In the genomic region with DNA sequence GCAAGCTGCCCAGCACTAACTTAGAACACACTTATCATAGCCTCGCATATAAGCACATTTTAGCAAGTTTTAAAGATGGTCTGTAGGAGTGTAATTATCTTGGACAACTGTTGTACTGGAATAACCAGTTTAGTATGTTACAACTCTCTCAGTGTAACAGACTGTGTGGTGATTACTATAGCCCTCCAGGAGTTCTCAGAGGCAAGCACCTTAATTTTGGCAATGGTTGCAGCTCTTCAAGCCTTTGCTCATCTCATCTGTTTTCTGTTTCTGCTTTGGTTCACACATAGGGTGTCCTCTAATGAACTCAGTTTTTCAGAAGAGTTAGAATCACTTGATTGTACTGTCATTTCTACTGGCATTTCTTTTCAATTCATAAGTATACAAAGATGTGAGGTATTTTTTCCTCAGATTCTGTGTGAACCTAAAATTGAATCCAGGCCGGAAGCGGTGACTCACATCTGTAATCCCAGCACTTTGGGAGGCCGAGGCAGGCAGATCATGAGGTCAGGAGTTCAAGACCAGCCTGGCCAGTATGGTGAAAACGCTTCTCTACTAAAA, we compare ENCODE assay signal across 13 cellular contexts.
DNase-seq lines count a peak whose midpoint lies in the region; ATAC-seq and TF ChIP-seq lines count a peak whose summit lies in the region.
"Had no signal": no experiment of that assay in that cellular context is flagged by ENCODE, and none has a peak within 500 bp of the region (broad histone marks: within the 10 kb centered on the region; RNA-seq: fewer than 3 reads in every experiment).

No MANE protein-coding gene starts in this region.

- no peak overlapping the region for H3K18ac ChIP-seq in mesenchymal stem cell (ENCODE audit: low read depth in 1 of 2, low read length in 2 of 2)

- H3K27ac Mint-ChIP-seq in MCF 10A (ENCODE audit: low read depth, unreplicated experiment): no peak overlapping the region
- H3K27ac Mint-ChIP-seq: activated CD4-positive, alpha-beta T cell treated with anti-CD3 and anti-CD28 coated beads, Interleukin-2, amount 10 ng/mL, durations not matched to agents 7 days and 5 days; CD8-positive, alpha-beta memory T cell had no signal

- H3K4me3 Mint-ChIP-seq in MCF 10A (ENCODE audit: unreplicated experiment): no peak overlapping the region
- H3K4me3 Mint-ChIP-seq: activated CD4-positive, alpha-beta T cell treated with anti-CD3 and anti-CD28 coated beads, Interleukin-2, amount 10 ng/mL, durations not matched to agents 7 days and 5 days; CD8-positive, alpha-beta memory T cell had no signal

- no peaks in the 10 kb centered on the region for H3K27me3 ChIP-seq in mesenchymal stem cell (ENCODE audit: control insufficient read depth in 1 of 2, insufficient read depth in 1 of 2, low read length in 2 of 2)

- H3K4me1 ChIP-seq in mesenchymal stem cell (ENCODE audit: control insufficient read depth, insufficient read depth, low read depth, low read length): no peaks in the 10 kb centered on the region

- peaks cover 6% of the 10 kb centered on the region for H3K4me1 Mint-ChIP-seq in MCF 10A (ENCODE audit: insufficient read depth, unreplicated experiment)
- H3K4me1 Mint-ChIP-seq: activated CD4-positive, alpha-beta T cell treated with anti-CD3 and anti-CD28 coated beads, Interleukin-2, amount 10 ng/mL, durations not matched to agents 7 days and 5 days had no signal

- no peaks in the 10 kb centered on the region for H3K9me3 ChIP-seq in mesenchymal stem cell (ENCODE audit: control insufficient read depth, low read length)

- H3K27ac ChIP-seq in mesenchymal stem cell (ENCODE audit: low read length, poor library complexity, severe bottlenecking): no peak overlapping the region

- no peak for ATAC-seq in HG02588 (IDR thresholded peaks at IDR 0.05; ENCODE audit: unreplicated experiment)
- ATAC-seq in HG02610 (IDR thresholded peaks at IDR 0.05; ENCODE audit: unreplicated experiment): no peak

- H3K4me2 ChIP-seq in mesenchymal stem cell (ENCODE audit: low read length, poor library complexity, severe bottlenecking): no peak overlapping the region

- peak overlapping the region; percentile 22 for H3K9ac ChIP-seq in mesenchymal stem cell (ENCODE audit: low read length)

- no peak overlapping the region for H2BK15ac ChIP-seq in mesenchymal stem cell (ENCODE audit: low read depth, poor library complexity, severe bottlenecking)

- no peak overlapping the region for H3K14ac ChIP-seq in mesenchymal stem cell (ENCODE audit: low read length in 2 of 2)

- H3K4me3 ChIP-seq in AG10803 (ENCODE audit: low read length): no peak overlapping the region
- no peak overlapping the region for H3K4me3 ChIP-seq in mesenchymal stem cell (ENCODE audit: insufficient read depth in 1 of 2, low read depth in 1 of 2, low read length in 2 of 2)

- H3K4ac ChIP-seq in mesenchymal stem cell (ENCODE audit: low read depth in 1 of 2, low read length in 2 of 2): no peak overlapping the region

- H3K36me3 Mint-ChIP-seq in MCF 10A (ENCODE audit: insufficient read depth, unreplicated experiment): peaks cover 6% of the 10 kb centered on the region

- H2AK5ac ChIP-seq in mesenchymal stem cell (ENCODE audit: low read length, severe bottlenecking): no peak overlapping the region

- no peak overlapping the region for H2BK120ac ChIP-seq in mesenchymal stem cell (ENCODE audit: low read depth, low read length)

- POLR2A ChIA-PET in MCF 10A (lab: Yijun Ruan, JAX): interaction anchor here (0.7 to 1.3 kb wide), 3 partner anchors 9 to 82 kb away, joined by 3 to 4 read pairs (median 3); no protein-coding TSS in a partner anchor

- peaks cover 28% of the 10 kb centered on the region for H3K79me1 ChIP-seq in mesenchymal stem cell (replicated peaks; ENCODE audit: low read length, poor library complexity, severe bottlenecking)

- H2AFZ ChIP-seq in mesenchymal stem cell (ENCODE audit: low read depth, low read length): no peak overlapping the region

- H3K36me3 ChIP-seq in mesenchymal stem cell (ENCODE audit: control insufficient read depth in 1 of 2, insufficient read depth in 2 of 2, low read depth in 1 of 2, low read length in 2 of 2): peaks cover 0 to 3% of the 10 kb centered on the region in 2 experiments

- no peak overlapping the region for H2BK12ac ChIP-seq in mesenchymal stem cell (ENCODE audit: low read length in 2 of 2)

- TF ChIP-seq CTCF in AG10803 (conservative IDR thresholded peaks at IDR 0.05; ENCODE audit: low read length) (no peak), MCF 10A (IDR thresholded peaks at IDR 0.05; ENCODE audit: unreplicated experiment) (no peak)

- H3K27me3 Mint-ChIP-seq in MCF 10A (ENCODE audit: insufficient read depth, unreplicated experiment): no peaks in the 10 kb centered on the region
- H3K27me3 Mint-ChIP-seq: activated CD4-positive, alpha-beta T cell treated with anti-CD3 and anti-CD28 coated beads, Interleukin-2, amount 10 ng/mL, durations not matched to agents 7 days and 5 days; CD8-positive, alpha-beta memory T cell had no signal

- H4K8ac ChIP-seq in mesenchymal stem cell (ENCODE audit: low read length): no peak overlapping the region

- no peak overlapping the region for H4K91ac ChIP-seq in mesenchymal stem cell (ENCODE audit: low read length)

- intact Hi-C loops in MCF 10A (cut with micrococcal nuclease): no loop called here

- no peak overlapping the region for H2BK5ac ChIP-seq in mesenchymal stem cell (ENCODE audit: low read depth, low read length, poor library complexity, severe bottlenecking)

- CTCF ChIA-PET in MCF 10A (lab: Yijun Ruan, JAX): interaction anchor here (0.6 to 1.2 kb wide), 4 partner anchors 30 to 262 kb away, joined by 3 to 5 read pairs (median 3); no protein-coding TSS in a partner anchor

- no peaks in the 10 kb centered on the region for H3K9me3 Mint-ChIP-seq in MCF 10A (ENCODE audit: unreplicated experiment)
- H3K9me3 Mint-ChIP-seq: activated CD4-positive, alpha-beta T cell treated with anti-CD3 and anti-CD28 coated beads, Interleukin-2, amount 10 ng/mL, durations not matched to agents 7 days and 5 days; CD8-positive, alpha-beta memory T cell had no signal

- 54% methylated on average over 4 of the region's 5 CpGs for WGBS in mesenchymal stem cell

- no TSS peak for BruUV-seq in MCF 10A (replicated peaks; lab: Mats Ljungman, UMichigan)

- no peak overlapping the region for H3K23ac ChIP-seq in mesenchymal stem cell (ENCODE audit: low read length in 2 of 2)

- DNase-seq in AG10803 (ENCODE audit: low read depth): peak; percentile 91
- peak; percentile 75 for DNase-seq in M059J (ENCODE audit: low read depth)
- peak; percentile 30 for DNase-seq in MCF 10A (ENCODE audit: unreplicated experiment)
- peak; percentile 54 for DNase-seq in mesenchymal stem cell
- DNase-seq in NOMO-1 treated with dmso at 0.1 percent for 144 hours (lab: John Stamatoyannopoulos, UW; ENCODE audit: unreplicated experiment): no peak
- DNase-seq in cerebellar nuclear complex (lab: John Stamatoyannopoulos, UW): no peak
- DNase-seq: activated CD4-positive, alpha-beta T cell treated with anti-CD3 and anti-CD28 coated beads, Interleukin-2, amount 10 ng/mL, durations not matched to agents 7 days and 5 days; caudate nucleus; CD8-positive, alpha-beta memory T cell; NCI-H2227 treated with DMSO at 0.1 percent for 48 hours; stimulated activated CD4-positive, alpha-beta T cell treated with anti-CD3 and anti-CD28 coated beads, Interleukin-2, amount 100 ng/mL, for 48 hours had no signal

Comparison
In these comparisons a context has a peak if more than half of its experiments do, and no peak if none do; other contexts are left out.
1. DNase-seq: peak in AG10803 (single experiment), M059J (single experiment), MCF 10A (single experiment) and mesenchymal stem cell (single experiment); none in NOMO-1 treated with dmso at 0.1 percent for 144 hours (single experiment) and cerebellar nuclear complex (0 of 2).